Comparison of ENCODE assay signal across 9 cellular contexts in genomic region chr9:117704024-117704575, GRCh38. TPM values are rescaled to one million over a fixed set of nuclear protein-coding genes. Genes with fewer than 3 reads are reported as not detected.
DNase-seq lines count a peak whose midpoint lies in the region; ATAC-seq and TF ChIP-seq lines count a peak whose summit lies in the region.
"Had no signal": no experiment of that assay in that cellular context is flagged by ENCODE, and none has a peak within 500 bp of the region (broad histone marks: within the 10 kb centered on the region; RNA-seq: fewer than 3 reads in every experiment).

Gene TLR4, plus strand, starts transcription at chr9:117704403. Its CDS starts 70 bp downstream, at chr9:117704473.

- H3K36me3 ChIP-seq in testis (ENCODE audit: low read depth, missing control alignments): no peaks in the 10 kb centered on the region
- H3K36me3 ChIP-seq: cardiac muscle cell had no signal

- peak within 1 kb of the TSS; percentile 9 to 57 for H3K27ac ChIP-seq in testis
- H3K27ac ChIP-seq: cardiac muscle cell had no signal

- H3K9me3 ChIP-seq in testis: no peaks in the 10 kb centered on the region

- WGBS in testis, 2 donors: 29 to 32% methylated on average over 13 of the region's 13 CpGs

- TF ChIP-seq CTCF in testis (IDR thresholded peaks at IDR 0.05): no peak

- ATAC-seq in GM18858 (IDR thresholded peaks at IDR 0.05; ENCODE audit: unreplicated experiment) (peak; percentile 98), HG02840 (IDR thresholded peaks at IDR 0.05; ENCODE audit: low FRiP score, unreplicated experiment) (peak; percentile 100)

- H3K4me1 ChIP-seq in testis: no peaks in the 10 kb centered on the region

- intact Hi-C loops in testis (cut with DNase I; ENCODE audit: low total_unique reads): no loop called here

- no peaks in the 10 kb centered on the region for H3K27me3 ChIP-seq in testis
- H3K27me3 ChIP-seq: cardiac muscle cell had no signal

- no peak for TF ChIP-seq POLR2A in testis (IDR thresholded peaks at IDR 0.05)

- H3K4me3 ChIP-seq in testis: peak within 1 kb of the TSS; percentile 1 to 11
- H3K4me3 ChIP-seq: cardiac muscle cell had no signal

- DNase-seq in NOMO-1 treated with dmso at 0.1 percent for 144 hours (lab: John Stamatoyannopoulos, UW; ENCODE audit: unreplicated experiment) (peak; percentile 96), dermis blood vessel endothelial cell (peak; percentile 97), mesenteric fat pad (ENCODE audit: low spot score) (peak; percentile 90), testis (peak; percentile 59), HCEC 1CT (no peak), NCI-H226 (no peak)

RNA-seq across cellular contexts. Expression of gene TLR4, which starts in this region (rescaled TPM):
- total RNA-seq in dermis blood vessel endothelial cell (117 and 184 TPM in 2 replicates), mesenteric fat pad (62.8 TPM), testis (1 to 10 TPM; 3.7 to 5.0 TPM)
- 3.9 TPM for polyA plus RNA-seq in testis (ENCODE audit: insufficient read depth, low read depth, low replicate concordance)
- polyA plus RNA-seq: cardiac muscle cell had no signal

Comparison
In these comparisons a context has a peak if more than half of its experiments do, and no peak if none do; other contexts are left out.
1. RNA of gene TLR4 (total RNA-seq): 117 to 184 TPM in dermis blood vessel endothelial cell and 62.8 TPM in mesenteric fat pad (single experiment); 3.7 to 5.0 TPM in testis; every median in the first group is over 10 times any median in the second.
2. DNase-seq: peak in NOMO-1 treated with dmso at 0.1 percent for 144 hours (single experiment), dermis blood vessel endothelial cell (single experiment), mesenteric fat pad (single experiment) and testis (single experiment); none in HCEC 1CT (single experiment) and NCI-H226 (single experiment).